10 cellular contexts compared by ENCODE assay signal in genomic region chr11:5369793-5370192, GRCh38. TPM values are rescaled to one million over a fixed set of nuclear protein-coding genes. Genes with fewer than 3 reads are reported as not detected.
DNase-seq lines count a peak whose midpoint lies in the region; ATAC-seq and TF ChIP-seq lines count a peak whose summit lies in the region.
"Had no signal": no experiment of that assay in that cellular context is flagged by ENCODE, and none has a peak within 500 bp of the region (broad histone marks: within the 10 kb centered on the region; RNA-seq: fewer than 3 reads in every experiment).

No MANE protein-coding gene starts in this region.

- H3K36me3 ChIP-seq in GM06990 (ENCODE audit: control insufficient read depth, insufficient read depth, low read length), result no peaks in the 10 kb centered on the region
- H3K36me3 ChIP-seq: lower lobe of right lung had no signal

- DNase-seq in GM06990 (ENCODE audit: extremely low read depth, insufficient read length) (no peak), hepatic stellate cell (ENCODE audit: low spot score) (peak; percentile 19), 8988T (no peak), H4 (ENCODE audit: low spot score) (no peak), NCI-H1092 (lab: John Stamatoyannopoulos, UW) (no peak)
- DNase-seq in activated T-cell treated with anti-CD3 and anti-CD28 coated beads, Interleukin-2, amount 50 U/mL, for 4 hours, result no peak
- DNase-seq: activated naive CD4-positive, alpha-beta T cell treated with anti-CD3 and anti-CD28 coated beads for 36 hours; lower lobe of right lung had no signal

- peak; percentile 11 for TF ChIP-seq CTCF in GM06990 (IDR thresholded peaks at IDR 0.05; ENCODE audit: insufficient read depth, low read length, poor library complexity, severe bottlenecking)

- no peaks in the 10 kb centered on the region for H3K36me3 Mint-ChIP-seq in activated T-cell treated with anti-CD3 and anti-CD28 coated beads, Interleukin-2, amount 50 U/mL, for 4 hours (ENCODE audit: insufficient read depth)

- no peak overlapping the region for H3K4me3 ChIP-seq in GM06990 (replicated peaks; ENCODE audit: low read depth, low read length)
- H3K4me3 ChIP-seq: lower lobe of right lung had no signal

- H3K27me3 ChIP-seq in GM06990 (replicated peaks; ENCODE audit: control insufficient read depth, insufficient read depth, low read length), result no peaks in the 10 kb centered on the region; the same call in 1 of the 2 replicates

- no peak overlapping the region for H3K4me3 Mint-ChIP-seq in activated T-cell treated with anti-CD3 and anti-CD28 coated beads, Interleukin-2, amount 50 U/mL, for 4 hours
- H3K4me3 Mint-ChIP-seq: activated naive CD4-positive, alpha-beta T cell treated with anti-CD3 and anti-CD28 coated beads for 36 hours had no signal

- ATAC-seq in HG02642 (IDR thresholded peaks at IDR 0.05; ENCODE audit: poor library complexity, unreplicated experiment) (peak; percentile 49), SK-N-SH treated with all-trans-retinoic acid at 6 μM for 48 hours (0 out of 3 replicates have a peak, but pooled peaks have one; percentile 32)
- no peak for ATAC-seq in activated T-cell treated with anti-CD3 and anti-CD28 coated beads, Interleukin-2, amount 50 U/mL, for 4 hours
- ATAC-seq: lower lobe of right lung had no signal

- no peaks in the 10 kb centered on the region for H3K4me1 Mint-ChIP-seq in activated T-cell treated with anti-CD3 and anti-CD28 coated beads, Interleukin-2, amount 50 U/mL, for 4 hours (ENCODE audit: low read depth)

- peaks cover 16% of the 10 kb centered on the region for H3K27me3 Mint-ChIP-seq in activated T-cell treated with anti-CD3 and anti-CD28 coated beads, Interleukin-2, amount 50 U/mL, for 4 hours (ENCODE audit: low read depth)

- H3K9me3 Mint-ChIP-seq in activated T-cell treated with anti-CD3 and anti-CD28 coated beads, Interleukin-2, amount 50 U/mL, for 4 hours, result no peaks in the 10 kb centered on the region
- H3K9me3 Mint-ChIP-seq: activated naive CD4-positive, alpha-beta T cell treated with anti-CD3 and anti-CD28 coated beads for 36 hours had no signal

TF ChIP-seq in SK-N-SH treated with all-trans-retinoic acid at 6 μM for 48 hours, 23 proteins besides CTCF, POLR2A, EP300 and RAD21:
- no peak for TF ChIP-seq POU6F1 (CRISPR knock-in tag; IDR thresholded peaks at IDR 0.05; ENCODE audit: borderline replicate concordance, low read depth)
- no peak for TF ChIP-seq GLIS3 (CRISPR knock-in tag; IDR thresholded peaks at IDR 0.05)
- no peak for TF ChIP-seq RARB (CRISPR knock-in tag; IDR thresholded peaks at IDR 0.05)
- no peak for TF ChIP-seq ZNF565 (CRISPR knock-in tag; conservative IDR thresholded peaks at IDR 0.05; ENCODE audit: low read depth)
- no peak for TF ChIP-seq PPARA (CRISPR knock-in tag; IDR thresholded peaks at IDR 0.05; ENCODE audit: borderline replicate concordance)
- TF ChIP-seq ISL1 (CRISPR knock-in tag; IDR thresholded peaks at IDR 0.05), result no peak
- TF ChIP-seq SNAI2 (CRISPR knock-in tag; IDR thresholded peaks at IDR 0.05), result no peak

RNA-seq across cellular contexts. Expression of gene OR51M1, which starts 13.8 kb away (rescaled TPM):
- not detected for total RNA-seq in activated T-cell treated with anti-CD3 and anti-CD28 coated beads, Interleukin-2, amount 50 U/mL, for 4 hours
- not detected in 2 replicates for total RNA-seq in H4 (2014; rRNA removed; shearing (Covaris generic))
- total RNA-seq: activated naive CD4-positive, alpha-beta T cell treated with anti-CD3 and anti-CD28 coated beads for 36 hours; lower lobe of right lung had no signal

RNA-seq across cellular contexts. Expression of gene OR51B6, which starts 18.5 kb away (rescaled TPM):
- total RNA-seq in activated T-cell treated with anti-CD3 and anti-CD28 coated beads, Interleukin-2, amount 50 U/mL, for 4 hours, result not detected
- not detected in 2 replicates for total RNA-seq in H4 (2014; rRNA removed; shearing (Covaris generic))
- total RNA-seq: activated naive CD4-positive, alpha-beta T cell treated with anti-CD3 and anti-CD28 coated beads for 36 hours; lower lobe of right lung had no signal

RNA-seq across cellular contexts. Expression of gene OR51B5, which starts 26.5 kb away (rescaled TPM):
- not detected for total RNA-seq in activated T-cell treated with anti-CD3 and anti-CD28 coated beads, Interleukin-2, amount 50 U/mL, for 4 hours
- total RNA-seq in H4 (2014; rRNA removed; shearing (Covaris generic)), result 28.2 and 31.4 TPM in 2 replicates
- total RNA-seq: activated naive CD4-positive, alpha-beta T cell treated with anti-CD3 and anti-CD28 coated beads for 36 hours; lower lobe of right lung had no signal

RNA-seq across cellular contexts. Expression of gene OR51B2, which starts 45.7 kb away (rescaled TPM):
- not detected for total RNA-seq in activated T-cell treated with anti-CD3 and anti-CD28 coated beads, Interleukin-2, amount 50 U/mL, for 4 hours
- not detected in 2 replicates for total RNA-seq in H4 (2014; rRNA removed; shearing (Covaris generic))
- total RNA-seq: activated naive CD4-positive, alpha-beta T cell treated with anti-CD3 and anti-CD28 coated beads for 36 hours; lower lobe of right lung had no signal

RNA-seq across cellular contexts. Expression of gene OR51Q1, which starts 52.1 kb away (rescaled TPM):
- not detected for total RNA-seq in activated T-cell treated with anti-CD3 and anti-CD28 coated beads, Interleukin-2, amount 50 U/mL, for 4 hours
- not detected in 2 replicates for total RNA-seq in H4 (2014; rRNA removed; shearing (Covaris generic))
- total RNA-seq: activated naive CD4-positive, alpha-beta T cell treated with anti-CD3 and anti-CD28 coated beads for 36 hours; lower lobe of right lung had no signal

Comparison
In these comparisons a context has a peak if more than half of its experiments do, and no peak if none do; other contexts are left out.
1. ATAC-seq: peak in HG02642 (single experiment) and SK-N-SH treated with all-trans-retinoic acid at 6 μM for 48 hours (single experiment); none in activated T-cell treated with anti-CD3 and anti-CD28 coated beads, Interleukin-2, amount 50 U/mL, for 4 hours (0 of 2).
2. RNA of gene OR51B5, which starts 26.5 kb away (total RNA-seq): 28.2 to 31.4 TPM in H4; not detected in activated T-cell treated with anti-CD3 and anti-CD28 coated beads, Interleukin-2, amount 50 U/mL, for 4 hours; every median in the first group is over 10 times any median in the second.